In genomic region chr13:59734393-59734792, GRCh38 we compare ENCODE assay signal across 1 cellular context.
TF ChIP-seq lines count a peak whose summit lies in the region.

No MANE protein-coding gene starts in this region.

TF ChIP-seq in GM12878, 131 proteins besides CTCF, POLR2A, EP300 and RAD21 (continued from another document):
- TF ChIP-seq ZNF384 (IDR thresholded peaks at IDR 0.05; ENCODE audit: borderline replicate concordance, low read depth, low read length) (no peak), CREM (IDR thresholded peaks at IDR 0.05; ENCODE audit: low read depth) (peak; percentile 72), STAT3 (IDR thresholded peaks at IDR 0.05; ENCODE audit: low read depth, low read length) (no peak), BCL11A (IDR thresholded peaks at IDR 0.05; ENCODE audit: low read depth, low read length) (peak; percentile 97), TAF1 (IDR thresholded peaks at IDR 0.05; ENCODE audit: borderline replicate concordance, low read depth, low read length) (no peak), PML (IDR thresholded peaks at IDR 0.05; ENCODE audit: low read length) (no peak), SMAD5 (IDR thresholded peaks at IDR 0.05; ENCODE audit: low read depth) (no peak), YY1 (IDR thresholded peaks at IDR 0.05; ENCODE audit: low read depth, low read length) (peak; percentile 61; the same call in 1 of the 2 replicates), STAT1 (conservative IDR thresholded peaks at IDR 0.05) (no peak), CHD1 (IDR thresholded peaks at IDR 0.05; ENCODE audit: low read depth, low read length) (no peak), JUNB (IDR thresholded peaks at IDR 0.05) (peak; percentile 93), NR2C2 (IDR thresholded peaks at IDR 0.05; ENCODE audit: borderline replicate concordance, control insufficient read depth, insufficient read length, low read depth) (no peak), RAD51 (IDR thresholded peaks at IDR 0.05) (no peak), CBX5 (IDR thresholded peaks at IDR 0.05; ENCODE audit: low read depth) (peak; percentile 89), MEF2A (IDR thresholded peaks at IDR 0.05; ENCODE audit: insufficient read depth, low read depth, low read length) (0 out of 2 replicates have a peak, but pooled peaks have one; percentile 39), SPI1 (IDR thresholded peaks at IDR 0.05; ENCODE audit: borderline replicate concordance, insufficient read depth, low read depth, low read length) (peak; percentile 92), SMARCA5 (IDR thresholded peaks at IDR 0.05) (no peak), MYC (IDR thresholded peaks at IDR 0.05; ENCODE audit: insufficient read depth, insufficient read length, insufficient replicate concordance, low read length, severe bottlenecking) (no peak), TCF3 (IDR thresholded peaks at IDR 0.05; ENCODE audit: borderline replicate concordance, insufficient read depth, low read depth, low read length) (no peak), ZNF24 (IDR thresholded peaks at IDR 0.05) (no peak), NR2F1 (conservative IDR thresholded peaks at IDR 0.05) (peak; percentile 56; the same call in 1 of the 2 replicates), KAT2A (conservative IDR thresholded peaks at IDR 0.05; ENCODE audit: control insufficient read depth, low read depth, low read length) (no peak), PAX5 (IDR thresholded peaks at IDR 0.05; ENCODE audit: borderline replicate concordance, low read depth, low read length) (peak; percentile 99), SP1 (IDR thresholded peaks at IDR 0.05; ENCODE audit: low read depth, low read length) (no peak), SUPT20H (IDR thresholded peaks at IDR 0.05; ENCODE audit: borderline replicate concordance, control insufficient read depth, low read depth, low read length) (no peak), USF2 (IDR thresholded peaks at IDR 0.05; ENCODE audit: borderline replicate concordance, low read depth, low read length) (no peak), SMAD1 (IDR thresholded peaks at IDR 0.05; ENCODE audit: low read depth, partially characterized antibody) (no peak), BMI1 (IDR thresholded peaks at IDR 0.05; ENCODE audit: borderline replicate concordance) (peak; percentile 70), PRDM15 (CRISPR knock-in tag; IDR thresholded peaks at IDR 0.05) (no peak), BCL3 (IDR thresholded peaks at IDR 0.05; ENCODE audit: borderline replicate concordance, insufficient read depth, low read depth, low read length, poor library complexity, severe bottlenecking) (peak; percentile 49), TCF12 (IDR thresholded peaks at IDR 0.05; ENCODE audit: low read depth, low read length) (peak; percentile 64; the same call in 1 of the 2 replicates), ZNF274 (IDR thresholded peaks at IDR 0.05; ENCODE audit: insufficient read depth, insufficient read length) (no peak), KDM1A (IDR thresholded peaks at IDR 0.05; ENCODE audit: borderline replicate concordance) (no peak), ZNF622 (IDR thresholded peaks at IDR 0.05) (no peak), BHLHE40 (IDR thresholded peaks at IDR 0.05; ENCODE audit: borderline replicate concordance in 1 of 2, low read depth in 2 of 2, low read length in 1 of 2) (peak; percentile 39 to 50; a peak in 1 of 4 replicates)
- TF ChIP-seq, protein P1, sequence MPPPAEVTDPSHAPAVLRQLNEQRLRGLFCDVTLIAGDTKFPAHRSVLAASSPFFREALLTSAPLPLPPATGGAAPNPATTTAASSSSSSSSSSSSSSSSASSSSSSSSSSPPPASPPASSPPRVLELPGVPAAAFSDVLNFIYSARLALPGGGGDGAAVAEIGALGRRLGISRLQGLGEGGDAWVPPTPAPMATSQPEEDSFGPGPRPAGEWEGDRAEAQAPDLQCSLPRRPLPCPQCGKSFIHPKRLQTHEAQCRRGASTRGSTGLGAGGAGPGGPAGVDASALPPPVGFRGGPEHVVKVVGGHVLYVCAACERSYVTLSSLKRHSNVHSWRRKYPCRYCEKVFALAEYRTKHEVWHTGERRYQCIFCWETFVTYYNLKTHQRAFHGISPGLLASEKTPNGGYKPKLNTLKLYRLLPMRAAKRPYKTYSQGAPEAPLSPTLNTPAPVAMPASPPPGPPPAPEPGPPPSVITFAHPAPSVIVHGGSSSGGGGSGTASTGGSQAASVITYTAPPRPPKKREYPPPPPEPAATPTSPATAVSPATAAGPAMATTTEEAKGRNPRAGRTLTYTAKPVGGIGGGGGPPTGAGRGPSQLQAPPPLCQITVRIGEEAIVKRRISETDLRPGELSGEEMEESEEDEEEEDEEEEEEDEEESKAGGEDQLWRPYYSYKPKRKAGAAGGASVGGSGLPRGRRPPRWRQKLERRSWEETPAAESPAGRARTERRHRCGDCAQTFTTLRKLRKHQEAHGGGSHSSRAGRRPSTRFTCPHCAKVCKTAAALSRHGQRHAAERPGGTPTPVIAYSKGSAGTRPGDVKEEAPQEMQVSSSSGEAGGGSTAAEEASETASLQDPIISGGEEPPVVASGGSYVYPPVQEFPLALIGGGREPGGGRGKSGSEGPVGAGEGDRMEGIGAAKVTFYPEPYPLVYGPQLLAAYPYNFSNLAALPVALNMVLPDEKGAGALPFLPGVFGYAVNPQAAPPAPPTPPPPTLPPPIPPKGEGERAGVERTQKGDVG (CRISPR knock-in tag; IDR thresholded peaks at IDR 0.05) = no peak
- TF ChIP-seq, protein P2, sequence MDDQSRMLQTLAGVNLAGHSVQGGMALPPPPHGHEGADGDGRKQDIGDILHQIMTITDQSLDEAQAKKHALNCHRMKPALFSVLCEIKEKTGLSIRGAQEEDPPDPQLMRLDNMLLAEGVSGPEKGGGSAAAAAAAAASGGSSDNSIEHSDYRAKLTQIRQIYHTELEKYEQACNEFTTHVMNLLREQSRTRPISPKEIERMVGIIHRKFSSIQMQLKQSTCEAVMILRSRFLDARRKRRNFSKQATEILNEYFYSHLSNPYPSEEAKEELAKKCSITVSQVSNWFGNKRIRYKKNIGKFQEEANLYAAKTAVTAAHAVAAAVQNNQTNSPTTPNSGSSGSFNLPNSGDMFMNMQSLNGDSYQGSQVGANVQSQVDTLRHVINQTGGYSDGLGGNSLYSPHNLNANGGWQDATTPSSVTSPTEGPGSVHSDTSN (IDR thresholded peaks at IDR 0.05; ENCODE audit: insufficient replicate concordance, low read depth, low read length) = peak; percentile 92
- TF ChIP-seq, protein P3, sequence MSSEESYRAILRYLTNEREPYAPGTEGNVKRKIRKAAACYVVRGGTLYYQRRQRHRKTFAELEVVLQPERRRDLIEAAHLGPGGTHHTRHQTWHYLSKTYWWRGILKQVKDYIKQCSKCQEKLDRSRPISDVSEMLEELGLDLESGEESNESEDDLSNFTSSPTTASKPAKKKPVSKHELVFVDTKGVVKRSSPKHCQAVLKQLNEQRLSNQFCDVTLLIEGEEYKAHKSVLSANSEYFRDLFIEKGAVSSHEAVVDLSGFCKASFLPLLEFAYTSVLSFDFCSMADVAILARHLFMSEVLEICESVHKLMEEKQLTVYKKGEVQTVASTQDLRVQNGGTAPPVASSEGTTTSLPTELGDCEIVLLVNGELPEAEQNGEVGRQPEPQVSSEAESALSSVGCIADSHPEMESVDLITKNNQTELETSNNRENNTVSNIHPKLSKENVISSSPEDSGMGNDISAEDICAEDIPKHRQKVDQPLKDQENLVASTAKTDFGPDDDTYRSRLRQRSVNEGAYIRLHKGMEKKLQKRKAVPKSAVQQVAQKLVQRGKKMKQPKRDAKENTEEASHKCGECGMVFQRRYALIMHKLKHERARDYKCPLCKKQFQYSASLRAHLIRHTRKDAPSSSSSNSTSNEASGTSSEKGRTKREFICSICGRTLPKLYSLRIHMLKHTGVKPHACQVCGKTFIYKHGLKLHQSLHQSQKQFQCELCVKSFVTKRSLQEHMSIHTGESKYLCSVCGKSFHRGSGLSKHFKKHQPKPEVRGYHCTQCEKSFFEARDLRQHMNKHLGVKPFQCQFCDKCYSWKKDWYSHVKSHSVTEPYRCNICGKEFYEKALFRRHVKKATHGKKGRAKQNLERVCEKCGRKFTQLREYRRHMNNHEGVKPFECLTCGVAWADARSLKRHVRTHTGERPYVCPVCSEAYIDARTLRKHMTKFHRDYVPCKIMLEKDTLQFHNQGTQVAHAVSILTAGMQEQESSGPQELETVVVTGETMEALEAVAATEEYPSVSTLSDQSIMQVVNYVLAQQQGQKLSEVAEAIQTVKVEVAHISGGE (CRISPR knock-in tag; IDR thresholded peaks at IDR 0.05) = no peak
- TF ChIP-seq, protein P4, sequence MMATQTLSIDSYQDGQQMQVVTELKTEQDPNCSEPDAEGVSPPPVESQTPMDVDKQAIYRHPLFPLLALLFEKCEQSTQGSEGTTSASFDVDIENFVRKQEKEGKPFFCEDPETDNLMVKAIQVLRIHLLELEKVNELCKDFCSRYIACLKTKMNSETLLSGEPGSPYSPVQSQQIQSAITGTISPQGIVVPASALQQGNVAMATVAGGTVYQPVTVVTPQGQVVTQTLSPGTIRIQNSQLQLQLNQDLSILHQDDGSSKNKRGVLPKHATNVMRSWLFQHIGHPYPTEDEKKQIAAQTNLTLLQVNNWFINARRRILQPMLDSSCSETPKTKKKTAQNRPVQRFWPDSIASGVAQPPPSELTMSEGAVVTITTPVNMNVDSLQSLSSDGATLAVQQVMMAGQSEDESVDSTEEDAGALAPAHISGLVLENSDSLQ (IDR thresholded peaks at IDR 0.05) = peak; percentile 96
- TF ChIP-seq, protein P5, sequence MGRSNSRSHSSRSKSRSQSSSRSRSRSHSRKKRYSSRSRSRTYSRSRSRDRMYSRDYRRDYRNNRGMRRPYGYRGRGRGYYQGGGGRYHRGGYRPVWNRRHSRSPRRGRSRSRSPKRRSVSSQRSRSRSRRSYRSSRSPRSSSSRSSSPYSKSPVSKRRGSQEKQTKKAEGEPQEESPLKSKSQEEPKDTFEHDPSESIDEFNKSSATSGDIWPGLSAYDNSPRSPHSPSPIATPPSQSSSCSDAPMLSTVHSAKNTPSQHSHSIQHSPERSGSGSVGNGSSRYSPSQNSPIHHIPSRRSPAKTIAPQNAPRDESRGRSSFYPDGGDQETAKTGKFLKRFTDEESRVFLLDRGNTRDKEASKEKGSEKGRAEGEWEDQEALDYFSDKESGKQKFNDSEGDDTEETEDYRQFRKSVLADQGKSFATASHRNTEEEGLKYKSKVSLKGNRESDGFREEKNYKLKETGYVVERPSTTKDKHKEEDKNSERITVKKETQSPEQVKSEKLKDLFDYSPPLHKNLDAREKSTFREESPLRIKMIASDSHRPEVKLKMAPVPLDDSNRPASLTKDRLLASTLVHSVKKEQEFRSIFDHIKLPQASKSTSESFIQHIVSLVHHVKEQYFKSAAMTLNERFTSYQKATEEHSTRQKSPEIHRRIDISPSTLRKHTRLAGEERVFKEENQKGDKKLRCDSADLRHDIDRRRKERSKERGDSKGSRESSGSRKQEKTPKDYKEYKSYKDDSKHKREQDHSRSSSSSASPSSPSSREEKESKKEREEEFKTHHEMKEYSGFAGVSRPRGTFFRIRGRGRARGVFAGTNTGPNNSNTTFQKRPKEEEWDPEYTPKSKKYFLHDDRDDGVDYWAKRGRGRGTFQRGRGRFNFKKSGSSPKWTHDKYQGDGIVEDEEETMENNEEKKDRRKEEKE (IDR thresholded peaks at IDR 0.05) = no peak
TF ChIP-seq in GM12878: peak in this region for 45.
